Comparison of ENCODE assay signal across 9 cellular contexts in genomic region chr2:149562304-149562703, GRCh38. TPM values are rescaled to one million over a fixed set of nuclear protein-coding genes. Genes with fewer than 3 reads are reported as not detected.
A peak's percentile ranks its signal among the peaks of the same experiment; 100 is the strongest.
DNase-seq lines count a peak whose midpoint lies in the region; ATAC-seq and TF ChIP-seq lines count a peak whose summit lies in the region.
"Had no signal": no experiment of that assay in that cellular context is flagged by ENCODE, and none has a peak within 500 bp of the region (broad histone marks: within the 10 kb centered on the region; RNA-seq: fewer than 3 reads in every experiment).

No MANE protein-coding gene starts in this region.

- H3K9me3 Mint-ChIP-seq in immature natural killer cell: no peaks in the 10 kb centered on the region
- H3K9me3 Mint-ChIP-seq: brain had no signal

- H3K4me3 Mint-ChIP-seq in immature natural killer cell: no peak overlapping the region
- H3K4me3 Mint-ChIP-seq: brain had no signal

- TF ChIP-seq CTCF in GM13977 (IDR thresholded peaks at IDR 0.05; ENCODE audit: extremely low read depth, insufficient read depth, missing control alignments): no peak

- peak; percentile 81 for ATAC-seq in HG02678 (IDR thresholded peaks at IDR 0.05; ENCODE audit: unreplicated experiment)

- DNase-seq in GM13977 (ENCODE audit: low spot score) (peak; percentile 18), NCI-H2107 treated with DMSO at 0.1 percent for 48 hours (lab: John Stamatoyannopoulos, UW; ENCODE audit: unreplicated experiment) (peak; percentile 55), kidney tubule cell (ENCODE audit: low spot score) (peak; percentile 89), DMS 273 (lab: John Stamatoyannopoulos, UW; ENCODE audit: unreplicated experiment) (no peak), D341Med (ENCODE audit: low spot score) (no peak), SHP77 (lab: John Stamatoyannopoulos, UW) (no peak), immature natural killer cell (no peak)

- peak overlapping the region in 1 of 6 donors; percentile 35 for H3K27ac Mint-ChIP-seq in immature natural killer cell
- H3K27ac Mint-ChIP-seq: brain had no signal

- H3K4me1 Mint-ChIP-seq in immature natural killer cell: peaks cover 0 to 8% of the 10 kb centered on the region in 2 donors
- H3K4me1 Mint-ChIP-seq: brain had no signal

- in situ Hi-C loops in GM13977 (cut with MboI; ENCODE audit: low pct_unique_long_range_greater_than_20kb, low sequenced_read_pairs, unreplicated experiment): loop anchor here (10.0 kb wide), 1 partner anchor 538 kb away; no protein-coding TSS in a partner anchor

- H3K36me3 Mint-ChIP-seq in immature natural killer cell: peaks cover 0 to 8% (median 4%) of the 10 kb centered on the region in 3 donors

- no peaks in the 10 kb centered on the region for H3K27me3 Mint-ChIP-seq in immature natural killer cell (ENCODE audit: low read depth in 3 of 3)

RNA-seq across cellular contexts. Expression of gene MMADHC, which starts 25.3 kb away (rescaled TPM):
- polyA plus RNA-seq in immature natural killer cell: 100 to 1,000 TPM in 2 of 3 donors, 10 to 100 TPM in 1; 97.5 to 191 (median 130) TPM

Comparison
In these comparisons a context has a peak if more than half of its experiments do, and no peak if none do; other contexts are left out.
1. DNase-seq: peak in GM13977 (single experiment), NCI-H2107 treated with DMSO at 0.1 percent for 48 hours (single experiment) and kidney tubule cell (single experiment); none in DMS 273 (single experiment), D341Med (single experiment), SHP77 (0 of 2) and immature natural killer cell (0 of 3).